In genomic region chr16:87950765-87951549, GRCh38 we compare ENCODE assay signal across 8 cellular contexts. TPM values are rescaled to one million over a fixed set of nuclear protein-coding genes. Genes with fewer than 3 reads are reported as not detected.
DNase-seq lines count a peak whose midpoint lies in the region; ATAC-seq, FAIRE-seq and TF ChIP-seq lines count a peak whose summit lies in the region.

BANP (plus strand) TSS chr16:87951434; CDS start chr16:87975116, 23,682 bp downstream.

- dilution Hi-C loops in IMR-90 (cut with HindIII; ENCODE audit: low sequenced_read_pairs, unreplicated experiment) (no loop called here), endothelial cell of umbilical vein (cut with MboI; ENCODE audit: extremely low pct_ligation_motif_present, low sequenced_read_pairs) (no loop called here)

- ATAC-seq in GM21528 (IDR thresholded peaks at IDR 0.05; ENCODE audit: low FRiP score, unreplicated experiment) (peak; percentile 89), IMR-90 (ENCODE audit: low read depth) (peak; percentile 94)

- POLR2A ChIA-PET in IMR-90 (lab: Charles Lee; ENCODE audit: unreplicated experiment) (no interaction called here), OCI-LY7 (lab: Charles Lee) (interaction anchor here (0.5 to 0.6 kb wide), 3 partner anchors 78 to 582 kb away, joined by 3 read pairs; no protein-coding TSS in a partner anchor), endothelial cell of umbilical vein (lab: Charles Lee) (interaction anchor here (0.6 kb wide), 2 partner anchors 12 to 477 kb away, joined by 3 read pairs; no protein-coding TSS in a partner anchor)

- H3K56ac ChIP-seq in IMR-90 (ENCODE audit: extremely low read depth, insufficient read depth, low read length): peak within 1 kb of the TSS; percentile 97

- H2AK5ac ChIP-seq in IMR-90 (ENCODE audit: low read depth, low read length): peak within 1 kb of the TSS; percentile 81

- H3K9me2 ChIP-seq in OCI-LY7 (ENCODE audit: insufficient read depth, low read length): no peaks in the 10 kb centered on the region

- H3K4me1 ChIP-seq in IMR-90 (ENCODE audit: control insufficient read depth, insufficient read depth, low read length) (peaks cover 11% of the 10 kb centered on the region), OCI-LY7 (ENCODE audit: insufficient read depth, low read length, poor library complexity, severe bottlenecking) (peaks cover 53% of the 10 kb centered on the region), endothelial cell of umbilical vein (ENCODE audit: control insufficient read depth, extremely low read depth, insufficient read depth, low read length) (peaks cover 27% of the 10 kb centered on the region)

- TF ChIP-seq POLR2A in IMR-90 (IDR thresholded peaks at IDR 0.05; ENCODE audit: low read depth, low read length): no peak
- no peak for TF ChIP-seq POLR2A in endothelial cell of umbilical vein (IDR thresholded peaks at IDR 0.05; ENCODE audit: low read depth, low read length)

- H3K27ac ChIP-seq in IMR-90 (ENCODE audit: insufficient read depth, low read length) (peak within 1 kb of the TSS; percentile 94), OCI-LY7 (ENCODE audit: low read depth, low read length, poor library complexity, severe bottlenecking) (peak within 1 kb of the TSS; percentile 76), endothelial cell of umbilical vein (ENCODE audit: insufficient read depth, low read depth, low read length) (peak within 1 kb of the TSS; percentile 87)

- CTCF ChIA-PET in IMR-90 (lab: Yijun Ruan, JAX) (no interaction called here), OCI-LY7 (lab: Charles Lee; ENCODE audit: unreplicated experiment) (interaction anchor here (0.6 kb wide), 1 partner anchor 37 kb away, joined by 11 read pairs; no protein-coding TSS in a partner anchor), endothelial cell of umbilical vein (lab: Charles Lee) (interaction anchor here (0.6 to 1.6 kb wide), 6 partner anchors 10 to 172 kb away, joined by 3 to 8 read pairs (median 4); no protein-coding TSS in a partner anchor)

- no peaks in the 10 kb centered on the region for H3K27me3 ChIP-seq in IMR-90 (ENCODE audit: control insufficient read depth, insufficient read depth, low read length)
- H3K27me3 ChIP-seq in endothelial cell of umbilical vein (ENCODE audit: control insufficient read depth in 2 of 2, insufficient read depth in 2 of 2, low read length in 2 of 2): no peaks in the 10 kb centered on the region

- TF ChIP-seq CTCF in IMR-90 (conservative IDR thresholded peaks at IDR 0.05; ENCODE audit: low read depth, low read length) (peak; percentile 24; the same call in 1 of the 2 replicates), OCI-LY7 (conservative IDR thresholded peaks at IDR 0.05; ENCODE audit: low read length) (peak; percentile 65), endothelial cell of umbilical vein (IDR thresholded peaks at IDR 0.05; ENCODE audit: extremely low read depth in 1 of 2, insufficient read depth in 1 of 2, low read depth in 1 of 2, low read length in 2 of 2) (peak; percentile 41 to 59)

- peak within 1 kb of the TSS; percentile 96 for H2BK5ac ChIP-seq in IMR-90 (ENCODE audit: low read depth, low read length, poor library complexity, severe bottlenecking)

- H3K79me2 ChIP-seq in OCI-LY7 (ENCODE audit: insufficient read depth, low read depth, low read length): peaks cover 43% of the 10 kb centered on the region
- peaks cover 44% of the 10 kb centered on the region for H3K79me2 ChIP-seq in endothelial cell of umbilical vein (ENCODE audit: control insufficient read depth, insufficient read depth, low read length)

- H3K9ac ChIP-seq in IMR-90 (ENCODE audit: low read depth, low read length) (peak within 1 kb of the TSS; percentile 98), endothelial cell of umbilical vein (replicated peaks; ENCODE audit: extremely low read depth, insufficient read depth, low read length) (peak within 1 kb of the TSS; percentile 99)

- peak within 1 kb of the TSS; percentile 99 for H4K91ac ChIP-seq in IMR-90 (ENCODE audit: insufficient read depth, low read depth, low read length)

- peaks cover 3% of the 10 kb centered on the region for H4K20me1 ChIP-seq in IMR-90 (ENCODE audit: insufficient read depth, low read length)
- H4K20me1 ChIP-seq in OCI-LY7 (ENCODE audit: insufficient read depth, low read length): peaks cover 6% of the 10 kb centered on the region; the same call in 1 of the 2 replicates
- no peaks in the 10 kb centered on the region for H4K20me1 ChIP-seq in endothelial cell of umbilical vein (replicated peaks; ENCODE audit: control insufficient read depth, extremely low read depth, insufficient read depth, low read length)

- H3K4me3 ChIP-seq in IMR-90 (ENCODE audit: insufficient read depth, low read depth, low read length) (peak within 1 kb of the TSS; percentile 74), OCI-LY7 (ENCODE audit: low read depth, low read length, poor library complexity, severe bottlenecking) (peak within 1 kb of the TSS; percentile 74), endothelial cell of umbilical vein (replicated peaks in 1 of 3; ENCODE audit: insufficient read depth in 1 of 3, low read depth in 1 of 3, low read length in 3 of 3) (peak within 1 kb of the TSS; percentile 68 to 81 (median 73))

- H3K9me3 ChIP-seq in IMR-90 (ENCODE audit: control insufficient read depth, insufficient read depth, low read length) (no peaks in the 10 kb centered on the region), OCI-LY7 (ENCODE audit: low read length) (no peaks in the 10 kb centered on the region), endothelial cell of umbilical vein (replicated peaks; ENCODE audit: control insufficient read depth, insufficient read depth, low read length) (no peaks in the 10 kb centered on the region)

- peak within 1 kb of the TSS; percentile 75 for H3K4me2 ChIP-seq in IMR-90 (ENCODE audit: low read depth, low read length)
- peak within 1 kb of the TSS; percentile 97 for H3K4me2 ChIP-seq in OCI-LY7 (ENCODE audit: low read length)
- peak within 1 kb of the TSS; percentile 78 for H3K4me2 ChIP-seq in endothelial cell of umbilical vein (ENCODE audit: insufficient read depth, low read length)

- H2BK15ac ChIP-seq in IMR-90 (ENCODE audit: low read depth, low read length): peak within 1 kb of the TSS; percentile 93; the same call in 2 of the 3 replicates

- peak within 1 kb of the TSS; percentile 100 for H3K4ac ChIP-seq in IMR-90 (ENCODE audit: low read depth, low read length)

- peak within 1 kb of the TSS; percentile 95 for H3K18ac ChIP-seq in IMR-90 (ENCODE audit: low read depth, low read length)

- peak within 1 kb of the TSS; percentile 97 for H2AK9ac ChIP-seq in IMR-90 (replicated peaks; ENCODE audit: low read depth, low read length, poor library complexity)

- H3K23ac ChIP-seq in IMR-90 (ENCODE audit: low read depth, low read length): peak within 1 kb of the TSS; percentile 97

- peak within 1 kb of the TSS; percentile 95 for H2AFZ ChIP-seq in IMR-90 (replicated peaks; ENCODE audit: low read length, poor library complexity)
- peak within 1 kb of the TSS; percentile 80 for H2AFZ ChIP-seq in OCI-LY7 (ENCODE audit: low read length)
- peak within 1 kb of the TSS; percentile 83 for H2AFZ ChIP-seq in endothelial cell of umbilical vein (ENCODE audit: low read depth, low read length)

- H2BK120ac ChIP-seq in IMR-90 (ENCODE audit: low read depth, low read length): peak within 1 kb of the TSS; percentile 100

- peak within 1 kb of the TSS; percentile 99 for H2BK20ac ChIP-seq in IMR-90 (ENCODE audit: low read depth, low read length)

- intact Hi-C loops in IMR-90 (cut with micrococcal nuclease): loop anchor here (10.0 kb wide), 3 partner anchors 354 to 614 kb away; partner anchors contain the start of gene ZNF469
- intact Hi-C loops in OCI-LY7 (cut with micrococcal nuclease; ENCODE audit: unreplicated experiment): loop anchor here (2.0 to 10.0 kb wide), 4 partner anchors 94 to 604 kb away; no protein-coding TSS in a partner anchor
- intact Hi-C loops in endothelial cell of umbilical vein (cut with micrococcal nuclease): loop anchor here (1.0 to 10.0 kb wide), 4 partner anchors 12 to 614 kb away; no protein-coding TSS in a partner anchor

- H3K9me1 ChIP-seq in IMR-90 (ENCODE audit: insufficient read depth, low read length): peaks cover 10% of the 10 kb centered on the region
- no peaks in the 10 kb centered on the region for H3K9me1 ChIP-seq in endothelial cell of umbilical vein (replicated peaks; ENCODE audit: control insufficient read depth, extremely low read depth, insufficient read depth, low read length)

- DNase-seq in DMS153 (lab: John Stamatoyannopoulos, UW) (peak; percentile 96), IMR-90 (peak; percentile 98), OCI-LY7 (ENCODE audit: low spot score) (peak; percentile 100), activated T-cell treated with anti-CD3 and anti-CD28 coated beads for 1 hour (ENCODE audit: low read depth) (peak; percentile 91), endothelial cell of umbilical vein (ENCODE audit: low read depth, low spot score) (peak; percentile 98), midbrain (lab: John Stamatoyannopoulos, UW) (peak; percentile 98)
- peak; percentile 90 to 94 for DNase-seq in stimulated activated CD8-positive, alpha-beta memory T cell treated with anti-CD3 and anti-CD28 coated beads, Interleukin-2, amount 100 ng/mL, for 1 hour (ENCODE audit: low read depth in 2 of 2)

- TF ChIP-seq RAD21 in IMR-90 (IDR thresholded peaks at IDR 0.05; ENCODE audit: low read length): 0 out of 2 replicates have a peak, but pooled peaks have one; percentile 1

- in situ Hi-C loops in IMR-90 (cut with MboI; ENCODE audit: low sequenced_read_pairs): no loop called here

- H4K5ac ChIP-seq in IMR-90 (ENCODE audit: low read depth, low read length): peak within 1 kb of the TSS; percentile 93

- H3K36me3 ChIP-seq in IMR-90 (ENCODE audit: control insufficient read depth, insufficient read depth, low read length) (peaks cover 1% of the 10 kb centered on the region), OCI-LY7 (ENCODE audit: insufficient read depth, low read length) (peaks cover 28% of the 10 kb centered on the region; the same call in 1 of the 2 replicates), endothelial cell of umbilical vein (ENCODE audit: control insufficient read depth in 2 of 2, extremely low read depth in 1 of 2, insufficient read depth in 2 of 2, low read length in 2 of 2) (no peaks in the 10 kb centered on the region)

- peak; percentile 97 for FAIRE-seq in endothelial cell of umbilical vein (lab: Jason Lieb, UNC)

- peaks cover 22 to 40% of the 10 kb centered on the region in 2 experiments for H3K79me1 ChIP-seq in IMR-90 (ENCODE audit: low read depth in 1 of 2, low read length in 2 of 2)

- H3K14ac ChIP-seq in IMR-90 (replicated peaks; ENCODE audit: low read depth, low read length): peak within 1 kb of the TSS; percentile 100

- H4K8ac ChIP-seq in IMR-90 (ENCODE audit: low read depth in 2 of 2, low read length in 2 of 2): peak within 1 kb of the TSS; percentile 73 to 100

- no TSS peak for BruUV-seq in IMR-90 (replicated peaks; lab: Mats Ljungman, UMichigan)
- BruUV-seq in OCI-LY7 (replicated peaks; lab: Mats Ljungman, UMichigan): no TSS peak
- BruUV-seq in endothelial cell of umbilical vein (replicated peaks; lab: Mats Ljungman, UMichigan): TSS peak; percentile 34

- 0% methylated on average over 36 of the region's 73 CpGs; no CpG with 5 or more reads in 1 of the 2 experiments for WGBS in IMR-90 (ENCODE audit: extremely low coverage in 2 of 2, insufficient read length in 1 of 2), 2 experiments

RNA-seq across cellular contexts. Expression of gene BANP, which starts in this region (rescaled TPM):
- total RNA-seq in IMR-90 (2012; rRNA removed): 16.9 and 17.4 TPM in 2 replicates
- 17.9 and 21.1 TPM in 2 replicates for polyA plus RNA-seq in IMR-90 (2012; rRNA removed)
- 12.4 and 21.0 TPM in 2 replicates for polyA plus RNA-seq in IMR-90 (2012; cell fraction: cytosol; rRNA removed)
- polyA plus RNA-seq in IMR-90 (2012; cell fraction: nucleus; rRNA removed; ENCODE audit: low replicate concordance): 38.6 and 57.0 TPM in 2 replicates
- 37.1 and 39.6 TPM in 2 replicates for total RNA-seq in OCI-LY7 (2014; rRNA removed; shearing (Covaris generic))
- 55.8 and 58.0 TPM in 2 replicates for total RNA-seq in OCI-LY7 (2022)
- 33.2 and 33.8 TPM in 2 replicates for total RNA-seq in endothelial cell of umbilical vein
- 22.4 and 25.2 TPM in 2 replicates for polyA plus RNA-seq in endothelial cell of umbilical vein
- 16.6 and 19.1 TPM in 2 replicates for polyA plus RNA-seq in endothelial cell of umbilical vein (2011; cell fraction: cytosol; rRNA removed)
- 49.9 and 54.5 TPM in 2 replicates for polyA plus RNA-seq in endothelial cell of umbilical vein (2011; cell fraction: nucleus; rRNA removed)
- 13.2 and 13.3 TPM in 2 replicates for polyA plus RNA-seq in endothelial cell of umbilical vein (2012)
- 28.2 and 31.3 TPM in 2 replicates for polyA minus RNA-seq in endothelial cell of umbilical vein
- 25.3 TPM for polyA minus RNA-seq in endothelial cell of umbilical vein (2011; cell fraction: cytosol; rRNA and poly(A)+ RNA removed)
- 34.3 and 44.2 TPM in 2 replicates for polyA minus RNA-seq in endothelial cell of umbilical vein (2011; cell fraction: nucleus; rRNA and poly(A)+ RNA removed)

Comparison
In these comparisons a context has a peak if more than half of its experiments do, and no peak if none do; other contexts are left out.
1. Peak in every context shown above with its lines: DNase-seq, ATAC-seq, H3K4me3 ChIP-seq and H3K27ac ChIP-seq.